ENCODE assay signal across 19 cellular contexts in the genomic region with DNA sequence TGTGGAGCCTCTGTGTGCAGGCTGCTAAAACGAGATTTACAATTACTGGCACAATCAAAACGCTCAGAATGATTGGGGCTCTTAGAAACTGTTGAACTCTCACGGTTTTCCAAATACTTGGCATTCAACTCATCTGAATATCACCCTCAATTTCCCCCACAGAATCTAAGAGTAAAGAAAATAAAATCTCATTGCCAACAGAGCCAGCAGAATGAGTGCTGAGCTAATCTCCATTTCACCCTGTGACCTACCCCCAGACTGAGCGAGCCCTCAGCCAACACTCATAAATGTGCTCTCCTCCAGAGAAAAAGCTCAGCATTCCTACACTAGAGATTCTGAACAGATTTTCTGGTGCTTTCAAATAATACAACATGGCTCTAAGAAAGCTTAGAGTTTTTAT. TPM values are rescaled to one million over a fixed set of nuclear protein-coding genes. Genes with fewer than 3 reads are reported as not detected.
DNase-seq lines count a peak whose midpoint lies in the region; TF ChIP-seq lines count a peak whose summit lies in the region.
"Had no signal": no experiment of that assay in that cellular context is flagged by ENCODE, and none has a peak within 500 bp of the region (broad histone marks: within the 10 kb centered on the region; RNA-seq: fewer than 3 reads in every experiment).

No MANE protein-coding gene starts in this region.

- no peak overlapping the region for H3K4me3 Mint-ChIP-seq in type B pancreatic cell
- no peak overlapping the region for H3K4me3 Mint-ChIP-seq in activated naive CD4-positive, alpha-beta T cell treated with anti-CD3 and anti-CD28 coated beads for 36 hours
- no peak overlapping the region for H3K4me3 Mint-ChIP-seq in Calu3 (ENCODE audit: low read depth, unreplicated experiment)
- H3K4me3 Mint-ChIP-seq: CD8-positive, alpha-beta memory T cell had no signal

- no peak overlapping the region for H3K9ac ChIP-seq in subcutaneous abdominal adipose tissue (ENCODE audit: low read length in 5 of 5)
- H3K9ac ChIP-seq: BLaER1 had no signal

- H3K9me3 Mint-ChIP-seq in type B pancreatic cell (no peaks in the 10 kb centered on the region), Calu3 (ENCODE audit: low read depth, unreplicated experiment) (no peaks in the 10 kb centered on the region)
- H3K9me3 Mint-ChIP-seq in activated naive CD4-positive, alpha-beta T cell treated with anti-CD3 and anti-CD28 coated beads for 36 hours: peaks cover 1% of the 10 kb centered on the region

- H3K27ac ChIP-seq in subcutaneous abdominal adipose tissue (ENCODE audit: low read depth, low read length): peak overlapping the region; percentile 38
- H3K27ac ChIP-seq: BLaER1, Peyer's patch had no signal

- intact Hi-C loops in activated naive CD4-positive, alpha-beta T cell treated with anti-CD3 and anti-CD28 coated beads for 36 hours (cut with micrococcal nuclease): no loop called here
- intact Hi-C loops in Calu3 (cut with micrococcal nuclease; ENCODE audit: unreplicated experiment): no loop called here

- H3K9me3 ChIP-seq in neuron (ENCODE audit: low read length) (no peaks in the 10 kb centered on the region), subcutaneous abdominal adipose tissue (ENCODE audit: control insufficient read depth in 5 of 5, low read length in 5 of 5) (peaks cover 0 to 11% (median 0%) of the 10 kb centered on the region in 5 donors)
- H3K9me3 ChIP-seq: BLaER1, Peyer's patch had no signal

- H3K4me1 ChIP-seq in neuron (ENCODE audit: insufficient read depth, low read length) (peaks cover 27% of the 10 kb centered on the region), subcutaneous abdominal adipose tissue (ENCODE audit: control insufficient read depth in 5 of 5, insufficient read depth in 5 of 5, low read length in 5 of 5) (peaks cover 0 to 24% (median 7%) of the 10 kb centered on the region in 5 donors)
- H3K4me1 ChIP-seq: BLaER1, Peyer's patch had no signal

- no peak overlapping the region for H3K4me3 ChIP-seq in astrocyte of the cerebellum (ENCODE audit: low read depth, low read length)
- H3K4me3 ChIP-seq in neuron (ENCODE audit: low read length): peak overlapping the region; percentile 16
- H3K4me3 ChIP-seq in subcutaneous abdominal adipose tissue (ENCODE audit: low read depth in 1 of 5, low read length in 5 of 5): no peak overlapping the region
- H3K4me3 ChIP-seq: BLaER1, Peyer's patch had no signal

- no peaks in the 10 kb centered on the region for H3K36me3 ChIP-seq in neuron (ENCODE audit: insufficient read depth, low read length)
- H3K36me3 ChIP-seq in subcutaneous abdominal adipose tissue (ENCODE audit: control insufficient read depth in 5 of 5, insufficient read depth in 5 of 5, low read length in 5 of 5): no peaks in the 10 kb centered on the region
- H3K36me3 ChIP-seq: BLaER1, Peyer's patch had no signal

- no TSS peak for BruUV-seq in Calu3 (replicated peaks; lab: Mats Ljungman, UMichigan)

- DNase-seq in astrocyte of the cerebellum (ENCODE audit: low read depth): peak; percentile 9
- DNase-seq in fibroblast of peridontal ligament (ENCODE audit: extremely low read depth): peak; percentile 5
- DNase-seq in type B pancreatic cell (ENCODE audit: extremely low spot score, unreplicated experiment): no peak
- no peak for DNase-seq in NCI-H446 treated with DMSO at 0.1 percent for 48 hours (lab: John Stamatoyannopoulos, UW)
- no peak for DNase-seq in activated naive CD4-positive, alpha-beta T cell treated with anti-CD3 and anti-CD28 coated beads for 36 hours
- DNase-seq in Calu3: no peak
- DNase-seq: CD8-positive, alpha-beta memory T cell; DMS 273 treated with DMSO at 0.1 percent for 48 hours; H7; IMR-90; Kasumi-1; NCI-H2029; NCI-H2171 treated with DMSO at 0.1 percent for 48 hours; NCI-H510A treated with DMSO at 0.1 percent for 48 hours; Peyer's patch; SHP77 had no signal

- H3K27me3 Mint-ChIP-seq in type B pancreatic cell (no peaks in the 10 kb centered on the region), Calu3 (ENCODE audit: unreplicated experiment) (no peaks in the 10 kb centered on the region)
- peaks cover 40% of the 10 kb centered on the region for H3K27me3 Mint-ChIP-seq in activated naive CD4-positive, alpha-beta T cell treated with anti-CD3 and anti-CD28 coated beads for 36 hours (ENCODE audit: low read depth)

- peak overlapping the region; percentile 65 for H2AFZ ChIP-seq in neuron (ENCODE audit: low read depth, low read length)

- H3K27ac Mint-ChIP-seq in type B pancreatic cell (no peak overlapping the region), Calu3 (ENCODE audit: unreplicated experiment) (no peak overlapping the region)
- no peak overlapping the region for H3K27ac Mint-ChIP-seq in activated naive CD4-positive, alpha-beta T cell treated with anti-CD3 and anti-CD28 coated beads for 36 hours

- no peak for TF ChIP-seq CTCF in astrocyte of the cerebellum (IDR thresholded peaks at IDR 0.05; ENCODE audit: low read depth, low read length, missing control alignments)
- TF ChIP-seq CTCF in type B pancreatic cell (conservative IDR thresholded peaks at IDR 0.05): no peak
- no peak for TF ChIP-seq CTCF in Calu3 (IDR thresholded peaks at IDR 0.05; ENCODE audit: unreplicated experiment)

- H3K27me3 ChIP-seq in neuron (ENCODE audit: insufficient read depth, low read length): no peaks in the 10 kb centered on the region
- no peaks in the 10 kb centered on the region for H3K27me3 ChIP-seq in subcutaneous abdominal adipose tissue (ENCODE audit: control insufficient read depth in 5 of 5, insufficient read depth in 4 of 5, low read length in 5 of 5)
- H3K27me3 ChIP-seq: BLaER1, Peyer's patch had no signal

- peaks cover 4% of the 10 kb centered on the region for H3K4me1 Mint-ChIP-seq in type B pancreatic cell (ENCODE audit: unreplicated experiment)
- no peaks in the 10 kb centered on the region for H3K4me1 Mint-ChIP-seq in activated naive CD4-positive, alpha-beta T cell treated with anti-CD3 and anti-CD28 coated beads for 36 hours (ENCODE audit: low read depth)
- no peaks in the 10 kb centered on the region for H3K4me1 Mint-ChIP-seq in Calu3 (ENCODE audit: low read depth, unreplicated experiment)
- H3K4me1 Mint-ChIP-seq: CD8-positive, alpha-beta memory T cell had no signal

- CTCF ChIA-PET in activated naive CD4-positive, alpha-beta T cell treated with anti-CD3 and anti-CD28 coated beads for 36 hours (lab: Charles Lee): no interaction called here
- CTCF ChIA-PET in Calu3 (lab: Charles Lee): no interaction called here

- in situ Hi-C loops in astrocyte of the cerebellum (cut with HindIII; ENCODE audit: low sequenced_read_pairs): no loop called here

- no peaks in the 10 kb centered on the region for H3K36me3 Mint-ChIP-seq in type B pancreatic cell
- H3K36me3 Mint-ChIP-seq in activated naive CD4-positive, alpha-beta T cell treated with anti-CD3 and anti-CD28 coated beads for 36 hours (ENCODE audit: low read depth): no peaks in the 10 kb centered on the region
- H3K36me3 Mint-ChIP-seq in Calu3 (ENCODE audit: insufficient read depth, unreplicated experiment): no peaks in the 10 kb centered on the region

RNA-seq across cellular contexts. Expression of a gene that starts 35.3 kb away (rescaled TPM):
- 77.2 and 102 TPM in 2 replicates for total RNA-seq in type B pancreatic cell (ENCODE audit: low replicate concordance)
- total RNA-seq in activated naive CD4-positive, alpha-beta T cell treated with anti-CD3 and anti-CD28 coated beads for 36 hours: 10 to 100 TPM; 34.6 to 35.4 TPM
- total RNA-seq in Calu3 (2022): 121 and 137 TPM in 2 replicates

RNA-seq across cellular contexts. Expression of a gene that starts 58.9 kb away (rescaled TPM):
- 0.59 and 1.1 TPM in 2 replicates for total RNA-seq in type B pancreatic cell (ENCODE audit: low replicate concordance)
- under 1 TPM; 0.72 to 0.91 TPM for total RNA-seq in activated naive CD4-positive, alpha-beta T cell treated with anti-CD3 and anti-CD28 coated beads for 36 hours
- 1.2 and 2.1 TPM in 2 replicates for total RNA-seq in Calu3 (2022)
- total RNA-seq: H7 had no signal

Comparison
In these comparisons a context has a peak if more than half of its experiments do, and no peak if none do; other contexts are left out.
1. DNase-seq: peak in astrocyte of the cerebellum (single experiment) and fibroblast of peridontal ligament (single experiment); none in type B pancreatic cell (single experiment), NCI-H446 treated with DMSO at 0.1 percent for 48 hours (single experiment), activated naive CD4-positive, alpha-beta T cell treated with anti-CD3 and anti-CD28 coated beads for 36 hours (single experiment) and Calu3 (single experiment).